Comparison of ENCODE assay signal across 11 cellular contexts in the genomic region with DNA sequence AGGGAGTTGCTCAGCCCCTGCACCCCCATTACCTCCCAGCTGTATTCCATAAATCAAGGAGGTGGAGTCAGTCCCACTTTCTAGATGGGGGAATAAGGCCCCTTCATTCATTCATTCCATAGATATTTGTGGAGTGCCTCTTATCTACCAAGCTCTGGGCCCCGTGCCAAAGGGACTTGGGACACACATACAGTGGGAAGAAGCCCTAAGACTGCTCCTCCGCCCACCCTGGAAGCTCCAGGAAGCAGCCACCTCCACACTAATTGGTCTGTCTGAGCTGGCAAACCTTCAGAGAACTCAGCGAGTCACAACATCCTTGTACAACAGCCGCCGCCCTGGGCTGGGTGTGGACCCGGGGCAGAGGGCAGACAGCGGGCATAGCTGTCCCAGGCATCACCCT. TPM values are rescaled to one million over a fixed set of nuclear protein-coding genes. Genes with fewer than 3 reads are reported as not detected.
A peak's percentile ranks its signal among the peaks of the same experiment; 100 is the strongest.
DNase-seq lines count a peak whose midpoint lies in the region; ATAC-seq and TF ChIP-seq lines count a peak whose summit lies in the region.
"Had no signal": no experiment of that assay in that cellular context is flagged by ENCODE, and none has a peak within 500 bp of the region (broad histone marks: within the 10 kb centered on the region; RNA-seq: fewer than 3 reads in every experiment).

No MANE protein-coding gene starts in this region.

- no peak for TF ChIP-seq CTCF in astrocyte of the cerebellum (IDR thresholded peaks at IDR 0.05; ENCODE audit: low read depth, low read length, missing control alignments)

- no peak for ATAC-seq in HG02759 (IDR thresholded peaks at IDR 0.05; ENCODE audit: unreplicated experiment)

- in situ Hi-C loops in ACHN (cut with HindIII; ENCODE audit: low pct_ligation_motif_present, low pct_unique_long_range_greater_than_20kb, low sequenced_read_pairs), result no loop called here
- in situ Hi-C loops in astrocyte of the cerebellum (cut with HindIII; ENCODE audit: low sequenced_read_pairs), result no loop called here

- DNase-seq in ACHN (peak; percentile 50), HT-29 (ENCODE audit: low spot score) (peak; percentile 97), astrocyte of the cerebellum (ENCODE audit: low read depth) (peak; percentile 71), kidney tubule cell (ENCODE audit: low spot score) (peak; percentile 91), GM19240 (ENCODE audit: insufficient read length, low spot score) (no peak), NCI-H82 treated with DMSO at 0.1 percent for 48 hours (lab: John Stamatoyannopoulos, UW; ENCODE audit: unreplicated experiment) (no peak), D341Med (ENCODE audit: low spot score) (no peak)
- DNase-seq: CD4-positive, alpha-beta memory T cell; stimulated activated CD8-positive, alpha-beta memory T cell treated with anti-CD3 and anti-CD28 coated beads, Interleukin-4, amount 100 ng/mL, for 48 hours had no signal

- H3K4me3 ChIP-seq in astrocyte of the cerebellum (ENCODE audit: low read depth, low read length), result no peak overlapping the region

RNA-seq across cellular contexts. Expression of gene STRA6, which starts 6.4 kb away (rescaled TPM):
- total RNA-seq in HT-29 (2014; rRNA removed; shearing (Covaris generic)), result 14.3 and 14.7 TPM in 2 replicates
- total RNA-seq: CD4-positive, alpha-beta memory T cell; endothelial cell of umbilical vein had no signal

RNA-seq across cellular contexts. Expression of gene ISLR, which starts 22.7 kb away (rescaled TPM):
- total RNA-seq in HT-29 (2014; rRNA removed; shearing (Covaris generic)), result not detected in 2 replicates
- total RNA-seq: CD4-positive, alpha-beta memory T cell; endothelial cell of umbilical vein had no signal

RNA-seq across cellular contexts. Expression of gene CCDC33, which starts 40.0 kb away (rescaled TPM):
- 9.9 and 17.0 TPM in 2 replicates for total RNA-seq in HT-29 (2014; rRNA removed; shearing (Covaris generic))
- total RNA-seq: CD4-positive, alpha-beta memory T cell; endothelial cell of umbilical vein had no signal

Comparison
In these comparisons a context has a peak if more than half of its experiments do, and no peak if none do; other contexts are left out.
1. DNase-seq: peak in ACHN (single experiment), HT-29 (single experiment), astrocyte of the cerebellum (single experiment) and kidney tubule cell (single experiment); none in GM19240 (single experiment), NCI-H82 treated with DMSO at 0.1 percent for 48 hours (single experiment) and D341Med (single experiment).